Comparison of ENCODE assay signal across 9 cellular contexts in genomic region chr10:75431180-75432111, GRCh38. TPM values are rescaled to one million over a fixed set of nuclear protein-coding genes. Genes with fewer than 3 reads are reported as not detected.
DNase-seq lines count a peak whose midpoint lies in the region; ATAC-seq, FAIRE-seq and TF ChIP-seq lines count a peak whose summit lies in the region.
"Had no signal": no experiment of that assay in that cellular context is flagged by ENCODE, and none has a peak within 500 bp of the region (broad histone marks: within the 10 kb centered on the region; RNA-seq: fewer than 3 reads in every experiment).

TSS of gene LRMDA (plus strand) at chr10:75431624.

- H3K9ac ChIP-seq in BLaER1 (no peak within 1 kb of the TSS), keratinocyte (ENCODE audit: control insufficient read depth, extremely low read depth, insufficient read depth, low read length) (no peak within 1 kb of the TSS)

- 6 to 8% methylated on average over 19 to 57 of the region's 82 CpGs for WGBS in body of pancreas, 2 donors
- WGBS in spleen, 5 donors: 3 to 7% (median 5%) methylated on average over 41 to 82 of the region's 82 CpGs

- dilution Hi-C loops in keratinocyte (cut with MboI; ENCODE audit: extremely low pct_ligation_motif_present, low sequenced_read_pairs): no loop called here

- H4K20me1 ChIP-seq in BLaER1 (no peaks in the 10 kb centered on the region), keratinocyte (ENCODE audit: control insufficient read depth, extremely low read depth, insufficient read depth, low read length) (no peaks in the 10 kb centered on the region)

- no peaks in the 10 kb centered on the region for H3K9me1 ChIP-seq in keratinocyte (ENCODE audit: control insufficient read depth, extremely low read depth, insufficient read depth, low read length)

- H3K27me3 ChIP-seq in BLaER1 (no peaks in the 10 kb centered on the region), body of pancreas (no peaks in the 10 kb centered on the region), keratinocyte (ENCODE audit: control insufficient read depth, extremely low read depth, insufficient read depth, low read length) (no peaks in the 10 kb centered on the region), spleen (replicated peaks in 1 of 7) (peaks cover 0 to 53% (median 0%) of the 10 kb centered on the region in 7 donors)

- peak in 1 of 7 experiments; percentile 11 for TF ChIP-seq CTCF in body of pancreas (IDR thresholded peaks at IDR 0.05)
- TF ChIP-seq CTCF in keratinocyte (optimal IDR thresholded peaks at IDR 0.05 in 1 of 3, IDR thresholded peaks at IDR 0.05 in 1 of 3, conservative IDR thresholded peaks at IDR 0.05 in 1 of 3; ENCODE audit: extremely low read depth in 1 of 3, insufficient read depth in 2 of 3, low read length in 3 of 3): no peak
- no peak for TF ChIP-seq CTCF in spleen (IDR thresholded peaks at IDR 0.05 in 8 of 11, conservative IDR thresholded peaks at IDR 0.05 in 3 of 11)

- peaks cover 10% of the 10 kb centered on the region for H3K4me1 ChIP-seq in BLaER1
- peaks cover 47% of the 10 kb centered on the region for H3K4me1 ChIP-seq in body of pancreas
- H3K4me1 ChIP-seq in keratinocyte (ENCODE audit: control insufficient read depth, extremely low read depth, insufficient read depth, low read length): peaks cover 36% of the 10 kb centered on the region
- H3K4me1 ChIP-seq in spleen: peaks cover 7 to 64% (median 35%) of the 10 kb centered on the region in 6 donors

- no peak within 1 kb of the TSS for H3K27ac ChIP-seq in BLaER1
- H3K27ac ChIP-seq in body of pancreas: peak within 1 kb of the TSS; percentile 75 to 90 (median 86)
- H3K27ac ChIP-seq in keratinocyte (ENCODE audit: control insufficient read depth, insufficient read depth, low read length): peak within 1 kb of the TSS; percentile 37
- H3K27ac ChIP-seq in spleen: peak within 1 kb of the TSS in 7 of 8 donors; percentile 58 to 86 (median 79)

- H3K79me2 ChIP-seq in keratinocyte (ENCODE audit: control insufficient read depth, insufficient read depth, low read length): no peaks in the 10 kb centered on the region

- ATAC-seq in HG03135 (IDR thresholded peaks at IDR 0.05; ENCODE audit: unreplicated experiment) (peak; percentile 68), body of pancreas (peak; percentile 77), HG03159 (IDR thresholded peaks at IDR 0.05; ENCODE audit: unreplicated experiment) (no peak), HG02973 (IDR thresholded peaks at IDR 0.05; ENCODE audit: unreplicated experiment) (no peak)

- H2AFZ ChIP-seq in keratinocyte (ENCODE audit: control insufficient read depth, low read length): peak within 1 kb of the TSS; percentile 84

- H3K4me2 ChIP-seq in BLaER1: peak within 1 kb of the TSS; percentile 56
- peak within 1 kb of the TSS; percentile 82 for H3K4me2 ChIP-seq in keratinocyte (ENCODE audit: control insufficient read depth, extremely low read depth, insufficient read depth, low read depth, low read length)

- H3K4me3 ChIP-seq in BLaER1: no peak within 1 kb of the TSS
- peak within 1 kb of the TSS; percentile 9 to 38 for H3K4me3 ChIP-seq in body of pancreas
- H3K4me3 ChIP-seq in keratinocyte (ENCODE audit: control insufficient read depth in 2 of 3, extremely low read depth in 1 of 3, insufficient read depth in 2 of 3, low read depth in 1 of 3, low read length in 3 of 3): peak within 1 kb of the TSS in 1 of 3 experiments; percentile 30
- H3K4me3 ChIP-seq in spleen: peak within 1 kb of the TSS; percentile 40 to 71 (median 52)

- intact Hi-C loops in body of pancreas (cut with DNase I) (no loop called here), spleen (cut with DNase I; ENCODE audit: low total_unique reads) (no loop called here)

- H3K36me3 ChIP-seq in BLaER1 (no peaks in the 10 kb centered on the region), body of pancreas (replicated peaks in 1 of 2; ENCODE audit: insufficient read depth in 1 of 2, low read depth in 2 of 2) (no peaks in the 10 kb centered on the region), keratinocyte (ENCODE audit: control insufficient read depth in 2 of 2, extremely low read depth in 1 of 2, insufficient read depth in 2 of 2, low read length in 2 of 2) (no peaks in the 10 kb centered on the region), spleen (no peaks in the 10 kb centered on the region)

- no peak for FAIRE-seq in keratinocyte (lab: Jason Lieb, UNC)
- FAIRE-seq: endometrium had no signal

- peak; percentile 25 to 47 (median 44) for TF ChIP-seq POLR2A in body of pancreas (IDR thresholded peaks at IDR 0.05)
- TF ChIP-seq POLR2A in spleen (IDR thresholded peaks at IDR 0.05): no peak

- DNase-seq in body of pancreas: peak; percentile 59 to 77 (median 70)
- DNase-seq in keratinocyte (ENCODE audit: low read depth, low spot score): no peak
- DNase-seq in spleen: peak; percentile 90
- DNase-seq in activated T-cell treated with anti-CD3 and anti-CD28 coated beads for 4 hours: no peak

- H3K9me3 ChIP-seq in BLaER1 (no peaks in the 10 kb centered on the region), body of pancreas (no peaks in the 10 kb centered on the region), keratinocyte (ENCODE audit: control insufficient read depth, low read depth, low read length) (no peaks in the 10 kb centered on the region), spleen (no peaks in the 10 kb centered on the region)

RNA-seq across cellular contexts. Expression of gene LRMDA, which starts in this region (rescaled TPM):
- 10 to 100 TPM; 12.2 to 25.4 TPM for total RNA-seq in body of pancreas
- polyA plus RNA-seq in keratinocyte: 0.46 TPM in 1 of 3 replicates, not detected in the others
- polyA plus RNA-seq in keratinocyte (2011; ENCODE audit: low read depth): not detected
- 0.32 TPM in 1 of 2 replicates, not detected in the other for polyA plus RNA-seq in keratinocyte (2011; cell fraction: cytosol; rRNA removed)
- 0.60 TPM in 1 of 2 replicates, not detected in the other for polyA plus RNA-seq in keratinocyte (2011; cell fraction: nucleus; rRNA removed)
- polyA plus RNA-seq in keratinocyte (2012; ENCODE audit: low replicate concordance): not detected in 2 replicates
- polyA minus RNA-seq in keratinocyte: 1.0 TPM in 1 of 3 replicates, not detected in the others
- not detected for polyA minus RNA-seq in keratinocyte (2011; cell fraction: cytosol; rRNA and poly(A)+ RNA removed)
- 2.6 TPM in 1 of 2 replicates, not detected in the other for polyA minus RNA-seq in keratinocyte (2011; cell fraction: nucleus; rRNA and poly(A)+ RNA removed)
- 10 to 100 TPM; 24.0 to 46.6 (median 34.5) TPM for total RNA-seq in spleen
- polyA plus RNA-seq in spleen: 10 to 100 TPM in 2 of 3 donors, 1 to 10 TPM in 1; 7.3 to 11.6 (median 10.4) TPM

Comparison
In these comparisons a context has a peak if more than half of its experiments do, and no peak if none do; other contexts are left out.
1. RNA of gene LRMDA (polyA plus RNA-seq): 7.3 to 11.6 TPM in spleen; 0.32 to 0.60 TPM in keratinocyte; every median in the first group is over 4 times any median in the second.
2. ATAC-seq: peak in HG03135 (single experiment) and body of pancreas (single experiment); none in HG03159 (single experiment) and HG02973 (single experiment).
3. DNase-seq: peak in body of pancreas (4 of 4) and spleen (single experiment); none in keratinocyte (single experiment) and activated T-cell treated with anti-CD3 and anti-CD28 coated beads for 4 hours (single experiment).
4. POLR2A ChIP-seq: peak in body of pancreas (3 of 3); none in spleen (0 of 3).